15 cellular contexts compared by ENCODE assay signal in genomic region chr4:168655182-168655581, GRCh38.
DNase-seq lines count a peak whose midpoint lies in the region; ATAC-seq and TF ChIP-seq lines count a peak whose summit lies in the region.
"Had no signal": no experiment of that assay in that cellular context is flagged by ENCODE, and none has a peak within 500 bp of the region (broad histone marks: within the 10 kb centered on the region; RNA-seq: fewer than 3 reads in every experiment).

No MANE protein-coding gene starts in this region.

- H3K27ac ChIP-seq in HCT116 (ENCODE audit: low read depth, low read length) (peak overlapping the region; percentile 94), hepatocyte (no peak overlapping the region), gastrocnemius medialis (peak overlapping the region; percentile 29 to 67 (median 58))

- CTCF ChIA-PET in HCT116 (lab: Charles Lee), result no interaction called here

- no TSS peak for BruUV-seq in HCT116 (replicated peaks; lab: Mats Ljungman, UMichigan)

- TF ChIP-seq CTCF in HCT116 (IDR thresholded peaks at IDR 0.05 in 2 of 3, conservative IDR thresholded peaks at IDR 0.05 in 1 of 3; ENCODE audit: borderline replicate concordance in 1 of 3, insufficient read depth in 1 of 3, low read depth in 2 of 3, low read length in 2 of 3) (no peak), hepatocyte (IDR thresholded peaks at IDR 0.05; ENCODE audit: poor library complexity) (no peak), gastrocnemius medialis (IDR thresholded peaks at IDR 0.05 in 4 of 5, conservative IDR thresholded peaks at IDR 0.05 in 1 of 5) (no peak)

- H3K9me2 ChIP-seq in HCT116 (ENCODE audit: insufficient read depth) (no peaks in the 10 kb centered on the region), hepatocyte (replicated peaks; ENCODE audit: insufficient read depth) (no peaks in the 10 kb centered on the region)

- no peaks in the 10 kb centered on the region for H4K20me1 ChIP-seq in HCT116 (ENCODE audit: insufficient read depth)
- H4K20me1 ChIP-seq in hepatocyte (ENCODE audit: insufficient read depth, poor library complexity, severe bottlenecking), result no peaks in the 10 kb centered on the region

- no peaks in the 10 kb centered on the region for H3K27me3 ChIP-seq in HCT116 (ENCODE audit: insufficient read depth, low read length)
- H3K27me3 ChIP-seq in hepatocyte, result no peaks in the 10 kb centered on the region
- no peaks in the 10 kb centered on the region for H3K27me3 ChIP-seq in gastrocnemius medialis

- 95% methylated on average over 3 of the region's 3 CpGs for WGBS in hepatocyte (ENCODE audit: low lambda C conversion rate, missing lambda C conversion rate)

- H3K4me3 ChIP-seq in HCT116 (replicated peaks in 1 of 2; ENCODE audit: low read depth in 1 of 2, low read length in 2 of 2), result no peak overlapping the region
- H3K4me3 ChIP-seq in hepatocyte, result no peak overlapping the region
- H3K4me3 ChIP-seq in gastrocnemius medialis, result no peak overlapping the region

- DNase-seq in HCT116 (ENCODE audit: low read depth, low spot score) (no peak), RPMI7951 (ENCODE audit: low read depth) (peak; percentile 66), hepatocyte (ENCODE audit: low spot score) (no peak), gastrocnemius medialis (no peak), hepatic stellate cell (ENCODE audit: low spot score) (no peak)
- DNase-seq in activated CD4-positive, CD25-positive, alpha-beta regulatory T cell treated with anti-CD3 and anti-CD28 coated beads, Interleukin-2, amount 50 U/mL, for 72 hours, result no peak
- DNase-seq: activated naive CD8-positive, alpha-beta T cell treated with anti-CD3 and anti-CD28 coated beads for 36 hours; activated T-cell treated with anti-CD3 and anti-CD28 coated beads, Interleukin-2, amount 50 U/mL, for 48 hours; effector CD8-positive, alpha-beta T cell; naive B cell; NCI-H187 treated with DMSO at 0.1 percent for 48 hours; stimulated activated naive CD8-positive, alpha-beta T cell treated with anti-CD3 and anti-CD28 coated beads, Interleukin-15, Interleukin-2, amounts not matched to agents 100 U/mL and 50 U/mL, for 24 hours had no signal

- no peak for ATAC-seq in HCT116
- ATAC-seq in gastrocnemius medialis, result no peak
- no peak for ATAC-seq in GM18858 (IDR thresholded peaks at IDR 0.05; ENCODE audit: unreplicated experiment)
- ATAC-seq in SK-N-SH treated with all-trans-retinoic acid at 6 μM for 48 hours, result no peak
- ATAC-seq: left lobe of liver; stimulated activated naive CD8-positive, alpha-beta T cell treated with anti-CD3 and anti-CD28 coated beads, Interleukin-15, Interleukin-2, amounts not matched to agents 100 U/mL and 50 U/mL, for 24 hours had no signal

- H3K9me3 ChIP-seq in HCT116 (ENCODE audit: control insufficient read depth in 1 of 2, insufficient read depth in 1 of 2, low read depth in 1 of 2, low read length in 2 of 2) (no peaks in the 10 kb centered on the region), hepatocyte (ENCODE audit: low read depth) (no peaks in the 10 kb centered on the region), gastrocnemius medialis (no peaks in the 10 kb centered on the region)

- H3K36me3 ChIP-seq in HCT116 (ENCODE audit: control insufficient read depth in 1 of 2, insufficient read depth in 2 of 2, low read length in 2 of 2), result no peaks in the 10 kb centered on the region
- no peaks in the 10 kb centered on the region for H3K36me3 ChIP-seq in hepatocyte (replicated peaks; ENCODE audit: insufficient read depth, low read depth)
- no peaks in the 10 kb centered on the region for H3K36me3 ChIP-seq in gastrocnemius medialis

- POLR2A ChIA-PET in HCT116 (lab: Charles Lee), result no interaction called here

- H3K4me1 ChIP-seq in HCT116 (ENCODE audit: control insufficient read depth in 1 of 2, insufficient read depth in 2 of 2, low read length in 2 of 2) (peaks cover 59 to 73% of the 10 kb centered on the region in 2 experiments), hepatocyte (ENCODE audit: insufficient read depth) (peaks cover 11% of the 10 kb centered on the region), gastrocnemius medialis (peaks cover 35 to 37% of the 10 kb centered on the region in 2 donors)

- H3K9ac ChIP-seq in HCT116 (ENCODE audit: low read length), result no peak overlapping the region

- no peak overlapping the region for H2AFZ ChIP-seq in HCT116 (ENCODE audit: low read depth, low read length, poor library complexity, severe bottlenecking)
- no peak overlapping the region for H2AFZ ChIP-seq in hepatocyte

- H3K4me2 ChIP-seq in HCT116 (ENCODE audit: low read length) (peak overlapping the region; percentile 47), hepatocyte (peak overlapping the region; percentile 13)

- no peak for TF ChIP-seq RAD21 in HCT116 (IDR thresholded peaks at IDR 0.05; ENCODE audit: low read depth)

- TF ChIP-seq POLR2A in HCT116 (IDR thresholded peaks at IDR 0.05; ENCODE audit: borderline replicate concordance, extremely low read depth, insufficient read depth, insufficient read length), result no peak
- TF ChIP-seq POLR2A in gastrocnemius medialis (IDR thresholded peaks at IDR 0.05), result no peak

- H3K79me2 ChIP-seq in HCT116 (ENCODE audit: insufficient read depth, low read length), result peaks cover 41% of the 10 kb centered on the region
- H3K79me2 ChIP-seq in hepatocyte, result peaks cover 39% of the 10 kb centered on the region

- in situ Hi-C loops in gastrocnemius medialis (cut with MboI; ENCODE audit: low sequenced_read_pairs in 4 of 4), result no loop called here

- RAD21 ChIA-PET in HCT116 (lab: Charles Lee; ENCODE audit: low non-redundant PET in 1 of 2, low total read pairs in 2 of 2, uncharacterized antibody in 2 of 2, unreplicated experiment in 2 of 2), result no interaction called here

- intact Hi-C loops in HCT116 (cut with micrococcal nuclease), result no loop called here
- intact Hi-C loops in gastrocnemius medialis (cut with DNase I; ENCODE audit: low total_unique reads), result no loop called here

TF ChIP-seq in HCT116, 20 proteins besides CTCF, POLR2A, EP300 and RAD21 (continues in another document):
- TF ChIP-seq POLR2AphosphoS5 (IDR thresholded peaks at IDR 0.05; ENCODE audit: low read depth, low read length) (no peak), EGR1 (IDR thresholded peaks at IDR 0.05; ENCODE audit: low read depth) (no peak), EZH2 (IDR thresholded peaks at IDR 0.05) (no peak), YY1 (IDR thresholded peaks at IDR 0.05; ENCODE audit: extremely low read depth, insufficient replicate concordance, low read depth, low read length) (no peak)
- TF ChIP-seq, protein P1, sequence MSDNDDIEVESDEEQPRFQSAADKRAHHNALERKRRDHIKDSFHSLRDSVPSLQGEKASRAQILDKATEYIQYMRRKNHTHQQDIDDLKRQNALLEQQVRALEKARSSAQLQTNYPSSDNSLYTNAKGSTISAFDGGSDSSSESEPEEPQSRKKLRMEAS (IDR thresholded peaks at IDR 0.05), result no peak
- TF ChIP-seq, protein P2, sequence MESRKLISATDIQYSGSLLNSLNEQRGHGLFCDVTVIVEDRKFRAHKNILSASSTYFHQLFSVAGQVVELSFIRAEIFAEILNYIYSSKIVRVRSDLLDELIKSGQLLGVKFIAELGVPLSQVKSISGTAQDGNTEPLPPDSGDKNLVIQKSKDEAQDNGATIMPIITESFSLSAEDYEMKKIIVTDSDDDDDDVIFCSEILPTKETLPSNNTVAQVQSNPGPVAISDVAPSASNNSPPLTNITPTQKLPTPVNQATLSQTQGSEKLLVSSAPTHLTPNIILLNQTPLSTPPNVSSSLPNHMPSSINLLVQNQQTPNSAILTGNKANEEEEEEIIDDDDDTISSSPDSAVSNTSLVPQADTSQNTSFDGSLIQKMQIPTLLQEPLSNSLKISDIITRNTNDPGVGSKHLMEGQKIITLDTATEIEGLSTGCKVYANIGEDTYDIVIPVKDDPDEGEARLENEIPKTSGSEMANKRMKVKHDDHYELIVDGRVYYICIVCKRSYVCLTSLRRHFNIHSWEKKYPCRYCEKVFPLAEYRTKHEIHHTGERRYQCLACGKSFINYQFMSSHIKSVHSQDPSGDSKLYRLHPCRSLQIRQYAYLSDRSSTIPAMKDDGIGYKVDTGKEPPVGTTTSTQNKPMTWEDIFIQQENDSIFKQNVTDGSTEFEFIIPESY (IDR thresholded peaks at IDR 0.05; ENCODE audit: extremely low read depth, insufficient replicate concordance, low read length), result no peak

TF ChIP-seq in SK-N-SH treated with all-trans-retinoic acid at 6 μM for 48 hours, 23 proteins besides CTCF, POLR2A, EP300 and RAD21 (continues in another document):
- TF ChIP-seq TOX (CRISPR knock-in tag; IDR thresholded peaks at IDR 0.05; ENCODE audit: borderline replicate concordance) (no peak), TCF4 (CRISPR knock-in tag; IDR thresholded peaks at IDR 0.05; ENCODE audit: borderline replicate concordance) (no peak), CREB5 (CRISPR knock-in tag; IDR thresholded peaks at IDR 0.05; ENCODE audit: low read depth) (no peak), ARNTL (CRISPR knock-in tag; IDR thresholded peaks at IDR 0.05; ENCODE audit: borderline replicate concordance, low read depth) (no peak), ZNF565 (CRISPR knock-in tag; conservative IDR thresholded peaks at IDR 0.05; ENCODE audit: low read depth) (no peak), BACH2 (CRISPR knock-in tag; IDR thresholded peaks at IDR 0.05; ENCODE audit: borderline replicate concordance) (no peak)
- TF ChIP-seq, protein P3, sequence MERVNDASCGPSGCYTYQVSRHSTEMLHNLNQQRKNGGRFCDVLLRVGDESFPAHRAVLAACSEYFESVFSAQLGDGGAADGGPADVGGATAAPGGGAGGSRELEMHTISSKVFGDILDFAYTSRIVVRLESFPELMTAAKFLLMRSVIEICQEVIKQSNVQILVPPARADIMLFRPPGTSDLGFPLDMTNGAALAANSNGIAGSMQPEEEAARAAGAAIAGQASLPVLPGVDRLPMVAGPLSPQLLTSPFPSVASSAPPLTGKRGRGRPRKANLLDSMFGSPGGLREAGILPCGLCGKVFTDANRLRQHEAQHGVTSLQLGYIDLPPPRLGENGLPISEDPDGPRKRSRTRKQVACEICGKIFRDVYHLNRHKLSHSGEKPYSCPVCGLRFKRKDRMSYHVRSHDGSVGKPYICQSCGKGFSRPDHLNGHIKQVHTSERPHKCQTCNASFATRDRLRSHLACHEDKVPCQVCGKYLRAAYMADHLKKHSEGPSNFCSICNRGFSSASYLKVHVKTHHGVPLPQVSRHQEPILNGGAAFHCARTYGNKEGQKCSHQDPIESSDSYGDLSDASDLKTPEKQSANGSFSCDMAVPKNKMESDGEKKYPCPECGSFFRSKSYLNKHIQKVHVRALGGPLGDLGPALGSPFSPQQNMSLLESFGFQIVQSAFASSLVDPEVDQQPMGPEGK (CRISPR knock-in tag; IDR thresholded peaks at IDR 0.05; ENCODE audit: borderline replicate concordance), result no peak
